Comparison of ENCODE assay signal across 22 cellular contexts in the genomic region with DNA sequence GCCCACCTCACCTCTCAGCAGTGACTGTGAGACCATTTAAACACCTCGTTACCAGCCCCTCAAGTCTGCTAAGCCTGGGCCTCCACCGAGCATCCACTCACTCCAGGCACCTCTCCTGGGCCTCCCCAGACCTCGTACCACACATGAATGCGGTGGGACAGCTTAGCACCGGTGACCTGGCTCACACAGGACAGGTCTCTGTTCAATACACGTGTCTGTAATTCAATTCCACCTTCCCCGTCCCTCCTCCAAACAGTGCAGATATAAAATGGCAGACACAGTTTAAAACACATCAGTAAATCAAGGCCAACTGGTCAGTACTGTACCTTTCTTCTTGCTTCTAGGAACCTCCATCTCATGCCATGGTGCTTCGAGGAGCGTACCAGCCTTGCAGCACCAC.
DNase-seq lines count a peak whose midpoint lies in the region; ATAC-seq and TF ChIP-seq lines count a peak whose summit lies in the region.
"Had no signal": no experiment of that assay in that cellular context is flagged by ENCODE, and none has a peak within 500 bp of the region (broad histone marks: within the 10 kb centered on the region; RNA-seq: fewer than 3 reads in every experiment).

No MANE protein-coding gene starts in this region.

- no peak overlapping the region for H3K4me3 Mint-ChIP-seq in natural killer cell
- no peak overlapping the region for H3K4me3 Mint-ChIP-seq in natural killer cell treated with Interleukin-12 subunit alpha and Interleukin-12 subunit beta and Interleukin-15 and Interleukin-18, amount 100 ng/mL, for 72 hours
- H3K4me3 Mint-ChIP-seq in activated CD8-positive, alpha-beta T cell treated with anti-CD3 and anti-CD28 coated beads, Interleukin-2, amount 10 ng/mL, durations not matched to agents 7 days and 5 days, result no peak overlapping the region

- intact Hi-C loops in natural killer cell (cut with micrococcal nuclease), result no loop called here

- TF ChIP-seq POLR2A in Peyer's patch (IDR thresholded peaks at IDR 0.05), result no peak

- H3K9ac ChIP-seq in iPS-15b (ENCODE audit: low read depth, low read length), result peak overlapping the region; percentile 14

- H3K4me1 ChIP-seq in iPS-15b (ENCODE audit: control insufficient read depth, insufficient read depth, low read length) (peaks cover 43% of the 10 kb centered on the region), Peyer's patch (no peaks in the 10 kb centered on the region)
- H3K4me1 ChIP-seq: pancreas, SJSA1 had no signal

- no peak for TF ChIP-seq CTCF in natural killer cell (IDR thresholded peaks at IDR 0.05)
- TF ChIP-seq CTCF in Peyer's patch (IDR thresholded peaks at IDR 0.05), result no peak

- peak overlapping the region; percentile 35 for H3K4me3 ChIP-seq in iPS-15b (ENCODE audit: low read depth, low read length)
- no peak overlapping the region for H3K4me3 ChIP-seq in Peyer's patch
- H3K4me3 ChIP-seq: breast epithelium, gastroesophageal sphincter, pancreas, SJSA1, vagina had no signal

- no peaks in the 10 kb centered on the region for H3K9me3 Mint-ChIP-seq in natural killer cell
- H3K9me3 Mint-ChIP-seq in natural killer cell treated with Interleukin-12 subunit alpha and Interleukin-12 subunit beta and Interleukin-15 and Interleukin-18, amount 100 ng/mL, for 72 hours, result no peaks in the 10 kb centered on the region
- H3K9me3 Mint-ChIP-seq in activated CD8-positive, alpha-beta T cell treated with anti-CD3 and anti-CD28 coated beads, Interleukin-2, amount 10 ng/mL, durations not matched to agents 7 days and 5 days (ENCODE audit: insufficient read depth), result no peaks in the 10 kb centered on the region
- H3K9me3 Mint-ChIP-seq: activated naive CD4-positive, alpha-beta T cell treated with anti-CD3 and anti-CD28 coated beads, Interleukin-2, amount 50 U/mL, for 72 hours had no signal

- no peak overlapping the region for H3K27ac ChIP-seq in Peyer's patch
- H3K27ac ChIP-seq: breast epithelium, pancreas, SJSA1, vagina had no signal

- H3K27me3 Mint-ChIP-seq in natural killer cell (ENCODE audit: low read depth in 2 of 2), result no peaks in the 10 kb centered on the region
- H3K27me3 Mint-ChIP-seq in natural killer cell treated with Interleukin-12 subunit alpha and Interleukin-12 subunit beta and Interleukin-15 and Interleukin-18, amount 100 ng/mL, for 72 hours, result no peaks in the 10 kb centered on the region
- no peaks in the 10 kb centered on the region for H3K27me3 Mint-ChIP-seq in activated CD8-positive, alpha-beta T cell treated with anti-CD3 and anti-CD28 coated beads, Interleukin-2, amount 10 ng/mL, durations not matched to agents 7 days and 5 days (ENCODE audit: low read depth)

- H3K36me3 ChIP-seq in iPS-15b (ENCODE audit: control insufficient read depth, insufficient read depth, low read length) (peaks cover 27% of the 10 kb centered on the region), Peyer's patch (peaks cover 0 to 42% (median 3%) of the 10 kb centered on the region in 3 donors)
- H3K36me3 ChIP-seq: breast epithelium had no signal

- POLR2A ChIA-PET in activated CD8-positive, alpha-beta T cell treated with anti-CD3 and anti-CD28 coated beads, Interleukin-2, amount 10 ng/mL, durations not matched to agents 7 days and 5 days (lab: Charles Lee), result interaction anchor here (1.3 kb wide), 1 partner anchor 44 kb away, joined by 3 read pairs; no protein-coding TSS in a partner anchor

- peaks cover 18 to 46% of the 10 kb centered on the region in 2 donors for H3K4me1 Mint-ChIP-seq in natural killer cell
- peaks cover 10 to 21% of the 10 kb centered on the region in 2 donors for H3K4me1 Mint-ChIP-seq in natural killer cell treated with Interleukin-12 subunit alpha and Interleukin-12 subunit beta and Interleukin-15 and Interleukin-18, amount 100 ng/mL, for 72 hours (ENCODE audit: low read depth in 2 of 2)
- H3K4me1 Mint-ChIP-seq in activated CD8-positive, alpha-beta T cell treated with anti-CD3 and anti-CD28 coated beads, Interleukin-2, amount 10 ng/mL, durations not matched to agents 7 days and 5 days (ENCODE audit: low read depth), result peaks cover 25% of the 10 kb centered on the region

- DNase-seq in natural killer cell (no peak), HUDEP-2 (lab: John Stamatoyannopoulos, UW; ENCODE audit: unreplicated experiment in 76 of 76) (no peak), activated gamma-delta T cell (lab: John Stamatoyannopoulos, UW) (no peak), Peyer's patch (no peak)
- no peak for DNase-seq in natural killer cell treated with Interleukin-12 subunit alpha and Interleukin-12 subunit beta and Interleukin-15 and Interleukin-18, amount 100 ng/mL, for 72 hours (ENCODE audit: low spot score)
- no peak for DNase-seq in activated CD8-positive, alpha-beta T cell treated with anti-CD3 and anti-CD28 coated beads, Interleukin-2, amount 10 ng/mL, durations not matched to agents 7 days and 5 days
- DNase-seq: COR-L47; dermis blood vessel endothelial cell; erythroblast; NCI-H146; NCI-H2171 treated with DMSO at 0.1 percent for 48 hours; OCI-M1; stimulated activated CD4-positive, alpha-beta T cell treated with anti-CD3 and anti-CD28 coated beads, Interleukin-2, amount 100 ng/mL, for 24 hours had no signal

- no peak for ATAC-seq in natural killer cell
- no peak for ATAC-seq in natural killer cell treated with Interleukin-12 subunit alpha and Interleukin-12 subunit beta and Interleukin-15 and Interleukin-18, amount 100 ng/mL, for 72 hours
- no peak for ATAC-seq in activated CD8-positive, alpha-beta T cell treated with anti-CD3 and anti-CD28 coated beads, Interleukin-2, amount 10 ng/mL, durations not matched to agents 7 days and 5 days
- no peak for ATAC-seq in GM21717 (IDR thresholded peaks at IDR 0.05; ENCODE audit: unreplicated experiment)
- ATAC-seq: activated CD4-positive, CD25-positive, alpha-beta regulatory T cell treated with anti-CD3 and anti-CD28 coated beads, Interleukin-2, amount 50 U/mL, for 24 hours; activated naive CD4-positive, alpha-beta T cell treated with anti-CD3 and anti-CD28 coated beads, Interleukin-2, amount 50 U/mL, for 72 hours; gastroesophageal sphincter; pancreas had no signal

- H3K27me3 ChIP-seq in iPS-15b (ENCODE audit: control insufficient read depth, insufficient read depth, low read length), result no peaks in the 10 kb centered on the region
- no peaks in the 10 kb centered on the region for H3K27me3 ChIP-seq in Peyer's patch
- H3K27me3 ChIP-seq: breast epithelium, gastroesophageal sphincter, pancreas, SJSA1, vagina had no signal

- H3K9me3 ChIP-seq in iPS-15b (ENCODE audit: control insufficient read depth, insufficient read depth, low read length), result no peaks in the 10 kb centered on the region
- H3K9me3 ChIP-seq in Peyer's patch, result no peaks in the 10 kb centered on the region
- H3K9me3 ChIP-seq: breast epithelium, gastroesophageal sphincter, pancreas, SJSA1, vagina had no signal

- peak overlapping the region; percentile 35 to 38 for H3K27ac Mint-ChIP-seq in natural killer cell
- no peak overlapping the region for H3K27ac Mint-ChIP-seq in natural killer cell treated with Interleukin-12 subunit alpha and Interleukin-12 subunit beta and Interleukin-15 and Interleukin-18, amount 100 ng/mL, for 72 hours
- H3K27ac Mint-ChIP-seq in activated CD8-positive, alpha-beta T cell treated with anti-CD3 and anti-CD28 coated beads, Interleukin-2, amount 10 ng/mL, durations not matched to agents 7 days and 5 days, result peak overlapping the region; percentile 26

- H3K36me3 Mint-ChIP-seq in natural killer cell, result no peaks in the 10 kb centered on the region
- no peaks in the 10 kb centered on the region for H3K36me3 Mint-ChIP-seq in natural killer cell treated with Interleukin-12 subunit alpha and Interleukin-12 subunit beta and Interleukin-15 and Interleukin-18, amount 100 ng/mL, for 72 hours
- H3K36me3 Mint-ChIP-seq in activated CD8-positive, alpha-beta T cell treated with anti-CD3 and anti-CD28 coated beads, Interleukin-2, amount 10 ng/mL, durations not matched to agents 7 days and 5 days (ENCODE audit: low read depth), result peaks cover 25% of the 10 kb centered on the region
- H3K36me3 Mint-ChIP-seq: activated naive CD4-positive, alpha-beta T cell treated with anti-CD3 and anti-CD28 coated beads, Interleukin-2, amount 50 U/mL, for 72 hours had no signal

- CTCF ChIA-PET in activated CD8-positive, alpha-beta T cell treated with anti-CD3 and anti-CD28 coated beads, Interleukin-2, amount 10 ng/mL, durations not matched to agents 7 days and 5 days (lab: Charles Lee), result interaction anchor here (0.7 to 1.2 kb wide), 2 partner anchors 21 to 51 kb away, joined by 3 read pairs; no protein-coding TSS in a partner anchor

Comparison
In these comparisons a context has a peak if more than half of its experiments do, and no peak if none do; other contexts are left out.
1. H3K27ac Mint-ChIP-seq: peak in natural killer cell (2 of 2) and activated CD8-positive, alpha-beta T cell treated with anti-CD3 and anti-CD28 coated beads, Interleukin-2, amount 10 ng/mL, durations not matched to agents 7 days and 5 days (single experiment); none in natural killer cell treated with Interleukin-12 subunit alpha and Interleukin-12 subunit beta and Interleukin-15 and Interleukin-18, amount 100 ng/mL, for 72 hours (0 of 2).